1 cellular context compared by ENCODE assay signal in genomic region chr10:131313377-131313776, GRCh38.
TF ChIP-seq lines count a peak whose summit lies in the region.

No MANE protein-coding gene starts in this region.

TF ChIP-seq in SK-N-SH, 30 proteins besides CTCF, POLR2A, EP300 and RAD21 (continued from another document):
- TF ChIP-seq IRF3 (IDR thresholded peaks at IDR 0.05; ENCODE audit: low read depth, low read length), result no peak
